8 cellular contexts compared by ENCODE assay signal in genomic region chr11:9601041-9601875, GRCh38. TPM values are rescaled to one million over a fixed set of nuclear protein-coding genes. Genes with fewer than 3 reads are reported as not detected.
DNase-seq lines count a peak whose midpoint lies in the region; ATAC-seq, FAIRE-seq and TF ChIP-seq lines count a peak whose summit lies in the region.

No MANE protein-coding gene starts in this region.

- peak overlapping the region; percentile 88 for H3K27ac Mint-ChIP-seq in activated CD4-positive, alpha-beta T cell treated with anti-CD3 and anti-CD28 coated beads, Interleukin-2, amount 10 ng/mL, durations not matched to agents 24 days and 14 days

- no peak overlapping the region for H3K4me3 ChIP-seq in endothelial cell of umbilical vein (replicated peaks in 1 of 3; ENCODE audit: insufficient read depth in 1 of 3, low read depth in 1 of 3, low read length in 3 of 3)

- no peaks in the 10 kb centered on the region for H4K20me1 ChIP-seq in endothelial cell of umbilical vein (replicated peaks; ENCODE audit: control insufficient read depth, extremely low read depth, insufficient read depth, low read length)

- no peaks in the 10 kb centered on the region for H3K27me3 ChIP-seq in endothelial cell of umbilical vein (ENCODE audit: control insufficient read depth in 2 of 2, insufficient read depth in 2 of 2, low read length in 2 of 2)

- H3K4me1 ChIP-seq in endothelial cell of umbilical vein (ENCODE audit: control insufficient read depth, extremely low read depth, insufficient read depth, low read length): peaks cover 3% of the 10 kb centered on the region

- peak overlapping the region; percentile 60 for H2AFZ ChIP-seq in endothelial cell of umbilical vein (ENCODE audit: low read depth, low read length)

- no TSS peak for BruUV-seq in endothelial cell of umbilical vein (replicated peaks; lab: Mats Ljungman, UMichigan)

- H3K9me3 Mint-ChIP-seq in activated CD4-positive, alpha-beta T cell treated with anti-CD3 and anti-CD28 coated beads, Interleukin-2, amount 10 ng/mL, durations not matched to agents 24 days and 14 days: peaks cover 3% of the 10 kb centered on the region

- H3K9ac ChIP-seq in endothelial cell of umbilical vein (replicated peaks; ENCODE audit: extremely low read depth, insufficient read depth, low read length): no peak overlapping the region

- CTCF ChIA-PET in endothelial cell of umbilical vein (lab: Charles Lee): interaction anchor here (0.8 to 2.8 kb wide), 5 partner anchors 13 to 147 kb away, joined by 3 to 10 read pairs (median 4); no protein-coding TSS in a partner anchor

- H3K4me1 Mint-ChIP-seq in activated CD4-positive, alpha-beta T cell treated with anti-CD3 and anti-CD28 coated beads, Interleukin-2, amount 10 ng/mL, durations not matched to agents 24 days and 14 days: peaks cover 30% of the 10 kb centered on the region

- POLR2A ChIA-PET in endothelial cell of umbilical vein (lab: Charles Lee): no interaction called here

- H3K9me3 ChIP-seq in endothelial cell of umbilical vein (replicated peaks; ENCODE audit: control insufficient read depth, insufficient read depth, low read length): no peaks in the 10 kb centered on the region

- H3K36me3 Mint-ChIP-seq in activated CD4-positive, alpha-beta T cell treated with anti-CD3 and anti-CD28 coated beads, Interleukin-2, amount 10 ng/mL, durations not matched to agents 24 days and 14 days (ENCODE audit: low read depth): no peaks in the 10 kb centered on the region

- DNase-seq in GM10266 (ENCODE audit: extremely low spot score) (peak; percentile 73), KG1 (lab: John Stamatoyannopoulos, UW) (peak; percentile 57), endothelial cell of umbilical vein (ENCODE audit: low read depth, low spot score) (no peak), non-pigmented ciliary epithelial cell (ENCODE audit: low read depth) (peak; percentile 94), RCC 7860 (ENCODE audit: low spot score) (no peak), hepatic stellate cell (ENCODE audit: low spot score) (no peak)
- peak; percentile 92 for DNase-seq in activated CD4-positive, alpha-beta T cell treated with anti-CD3 and anti-CD28 coated beads, Interleukin-2, amount 10 ng/mL, durations not matched to agents 24 days and 14 days

- no peak overlapping the region for H3K4me2 ChIP-seq in endothelial cell of umbilical vein (ENCODE audit: insufficient read depth, low read length)

- peak; percentile 83 for ATAC-seq in GM21723 (IDR thresholded peaks at IDR 0.05; ENCODE audit: unreplicated experiment)

- H3K79me2 ChIP-seq in endothelial cell of umbilical vein (ENCODE audit: control insufficient read depth, insufficient read depth, low read length): no peaks in the 10 kb centered on the region

- intact Hi-C loops in activated CD4-positive, alpha-beta T cell treated with anti-CD3 and anti-CD28 coated beads, Interleukin-2, amount 10 ng/mL, durations not matched to agents 24 days and 14 days (cut with micrococcal nuclease): loop anchor here (1.0 to 5.0 kb wide), 4 partner anchors 12 to 856 kb away; partner anchors contain the start of genes AMPD3 and ZNF143
- intact Hi-C loops in endothelial cell of umbilical vein (cut with micrococcal nuclease): no loop called here

- H3K36me3 ChIP-seq in endothelial cell of umbilical vein (ENCODE audit: control insufficient read depth in 2 of 2, extremely low read depth in 1 of 2, insufficient read depth in 2 of 2, low read length in 2 of 2): no peaks in the 10 kb centered on the region

- peak overlapping the region; percentile 83 for H3K4me3 Mint-ChIP-seq in activated CD4-positive, alpha-beta T cell treated with anti-CD3 and anti-CD28 coated beads, Interleukin-2, amount 10 ng/mL, durations not matched to agents 24 days and 14 days

- dilution Hi-C loops in endothelial cell of umbilical vein (cut with MboI; ENCODE audit: extremely low pct_ligation_motif_present, low sequenced_read_pairs): loop anchor here (25.0 kb wide), 1 partner anchor 136 kb away; no protein-coding TSS in a partner anchor

- peak; percentile 37 for FAIRE-seq in endothelial cell of umbilical vein (lab: Jason Lieb, UNC)
- no peak for FAIRE-seq in RCC 7860 (lab: Jason Lieb, UNC)

- no peak for TF ChIP-seq POLR2A in endothelial cell of umbilical vein (IDR thresholded peaks at IDR 0.05; ENCODE audit: low read depth, low read length)

- H3K27me3 Mint-ChIP-seq in activated CD4-positive, alpha-beta T cell treated with anti-CD3 and anti-CD28 coated beads, Interleukin-2, amount 10 ng/mL, durations not matched to agents 24 days and 14 days: peaks cover 7% of the 10 kb centered on the region

- no peaks in the 10 kb centered on the region for H3K9me1 ChIP-seq in endothelial cell of umbilical vein (replicated peaks; ENCODE audit: control insufficient read depth, extremely low read depth, insufficient read depth, low read length)

- TF ChIP-seq CTCF in GM10266 (IDR thresholded peaks at IDR 0.05; ENCODE audit: control insufficient read depth, insufficient read depth, low read depth, missing control alignments) (no peak), endothelial cell of umbilical vein (IDR thresholded peaks at IDR 0.05; ENCODE audit: extremely low read depth in 1 of 2, insufficient read depth in 1 of 2, low read depth in 1 of 2, low read length in 2 of 2) (no peak)

- no peak overlapping the region for H3K27ac ChIP-seq in endothelial cell of umbilical vein (ENCODE audit: insufficient read depth, low read depth, low read length)

TF ChIP-seq in endothelial cell of umbilical vein, 7 proteins besides CTCF, POLR2A, EP300 and RAD21:
- no peak for TF ChIP-seq FOS (IDR thresholded peaks at IDR 0.05; ENCODE audit: borderline replicate concordance, insufficient read depth, low read length)
- TF ChIP-seq EZH2 (IDR thresholded peaks at IDR 0.05; ENCODE audit: borderline replicate concordance, low read depth, low read length, severe bottlenecking): no peak
- no peak for TF ChIP-seq GATA2 (IDR thresholded peaks at IDR 0.05; ENCODE audit: insufficient read depth, insufficient read length, low read depth, low read length)
- TF ChIP-seq MYC (IDR thresholded peaks at IDR 0.05; ENCODE audit: low read depth, low read length): no peak
- TF ChIP-seq JUN (IDR thresholded peaks at IDR 0.05; ENCODE audit: borderline replicate concordance, insufficient read depth, insufficient read length, low read depth): no peak
- no peak for TF ChIP-seq POLR2AphosphoS5 (IDR thresholded peaks at IDR 0.05; ENCODE audit: insufficient read depth, low read depth, low read length)
- TF ChIP-seq MAX (IDR thresholded peaks at IDR 0.05; ENCODE audit: insufficient read depth, insufficient read length): no peak
TF ChIP-seq in endothelial cell of umbilical vein: peak in this region for 0.

RNA-seq across cellular contexts. Expression of gene WEE1, which starts 27.8 kb away (rescaled TPM):
- 55.5 and 57.7 TPM in 2 replicates for total RNA-seq in activated CD4-positive, alpha-beta T cell treated with anti-CD3 and anti-CD28 coated beads, Interleukin-2, amount 10 ng/mL, durations not matched to agents 24 days and 14 days
- 42.8 and 47.0 TPM in 2 replicates for total RNA-seq in endothelial cell of umbilical vein
- polyA plus RNA-seq in endothelial cell of umbilical vein: 12.4 and 19.2 TPM in 2 replicates
- 17.8 and 19.4 TPM in 2 replicates for polyA plus RNA-seq in endothelial cell of umbilical vein (2011; cell fraction: cytosol; rRNA removed)
- 93.8 and 122 TPM in 2 replicates for polyA plus RNA-seq in endothelial cell of umbilical vein (2011; cell fraction: nucleus; rRNA removed)
- 21.2 and 27.5 TPM in 2 replicates for polyA plus RNA-seq in endothelial cell of umbilical vein (2012)
- polyA minus RNA-seq in endothelial cell of umbilical vein: 27.2 and 28.9 TPM in 2 replicates
- polyA minus RNA-seq in endothelial cell of umbilical vein (2011; cell fraction: cytosol; rRNA and poly(A)+ RNA removed): 34.8 TPM
- 92.7 and 117 TPM in 2 replicates for polyA minus RNA-seq in endothelial cell of umbilical vein (2011; cell fraction: nucleus; rRNA and poly(A)+ RNA removed)

Comparison
In these comparisons a context has a peak if more than half of its experiments do, and no peak if none do; other contexts are left out.
1. DNase-seq: peak in GM10266 (single experiment), KG1 (single experiment), activated CD4-positive, alpha-beta T cell treated with anti-CD3 and anti-CD28 coated beads, Interleukin-2, amount 10 ng/mL, durations not matched to agents 24 days and 14 days (single experiment) and non-pigmented ciliary epithelial cell (single experiment); none in endothelial cell of umbilical vein (single experiment), RCC 7860 (single experiment) and hepatic stellate cell (single experiment).